ENCODE assay signal across 28 cellular contexts in the genomic region with DNA sequence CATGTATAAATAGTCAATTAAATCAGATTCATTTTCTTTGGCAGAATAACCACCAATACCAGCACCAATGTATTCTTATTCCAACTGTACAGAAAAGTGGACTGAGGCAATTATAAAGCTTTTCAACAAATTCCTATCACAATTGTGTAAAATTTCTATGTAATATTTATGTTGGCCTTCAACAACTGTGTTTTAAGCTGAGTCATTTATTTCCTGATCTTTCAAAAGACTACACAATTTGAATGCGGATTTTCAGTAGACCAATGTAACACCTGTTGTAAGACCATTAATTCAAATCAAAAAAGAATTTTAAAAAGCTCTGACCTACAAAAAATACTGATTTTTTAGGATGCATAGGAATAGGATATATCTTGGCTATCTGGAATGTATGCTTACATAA. TPM values are rescaled to one million over a fixed set of nuclear protein-coding genes. Genes with fewer than 3 reads are reported as not detected.
"Had no signal": no experiment of that assay in that cellular context is flagged by ENCODE, and none has a peak within 500 bp of the region (broad histone marks: within the 10 kb centered on the region; RNA-seq: fewer than 3 reads in every experiment).

No MANE protein-coding gene starts in this region.

- H3K27me3 ChIP-seq: foreskin keratinocyte, heart left ventricle, pancreas, stomach, thyroid gland, upper lobe of left lung, vagina had no signal

- H3K4me1 ChIP-seq: foreskin keratinocyte, pancreas, prostate gland, stomach, thyroid gland, upper lobe of left lung, vagina had no signal

- H3K4me3 ChIP-seq: heart left ventricle, pancreas, prostate gland, smooth muscle cell, stomach, thyroid gland, upper lobe of left lung, vagina had no signal

- H3K27ac ChIP-seq: foreskin keratinocyte, heart left ventricle, pancreas, prostate gland, stomach, thyroid gland, upper lobe of left lung, vagina had no signal

- H3K9me3 ChIP-seq: heart left ventricle, pancreas, prostate gland, stomach, thyroid gland, upper lobe of left lung, vagina had no signal

- DNase-seq: activated CD4-positive, alpha-beta memory T cell treated with anti-CD3 and anti-CD28 coated beads, Interleukin-2, amount 10 ng/mL, durations not matched to agents 7 days and 5 days; activated CD4-positive, alpha-beta T cell treated with anti-CD3 and anti-CD28 coated beads for 1 hour; activated CD4-positive, alpha-beta T cell treated with anti-CD3 and anti-CD28 coated beads, Interleukin-2, amount 10 ng/mL, durations not matched to agents 7 days and 5 days; activated CD8-positive, alpha-beta memory T cell treated with anti-CD3 and anti-CD28 coated beads, Interleukin-2, amount 50 U/mL, for 48 hours; activated naive CD8-positive, alpha-beta T cell treated with anti-CD3 and anti-CD28 coated beads, Interleukin-2, amount 50 U/mL, for 24 hours; activated T-cell treated with anti-CD3 and anti-CD28 coated beads, Interleukin-2, amount 50 U/mL, for 24 hours; anterior cingulate cortex; effector memory CD8-positive, alpha-beta T cell; foreskin keratinocyte; heart left ventricle; hypothalamus; immature natural killer cell; mesenchymal stem cell; naive thymus-derived CD8-positive, alpha-beta T cell; nucleus accumbens; pancreas; stimulated activated CD4-positive, alpha-beta T cell treated with anti-CD3 and anti-CD28 coated beads, Interleukin-1b, Interleukin-23, amount 100 ng/mL, for 48 hours; stimulated activated CD4-positive, alpha-beta T cell treated with anti-CD3 and anti-CD28 coated beads, Interleukin-4, amount 100 ng/mL, for 4 hours; stimulated activated CD8-positive, alpha-beta memory T cell treated with anti-CD3 and anti-CD28 coated beads, Interleukin-4, amount 100 ng/mL, for 48 hours; stomach; T-helper 9 cell; thyroid gland; upper lobe of left lung had no signal

- H3K4me2 ChIP-seq: smooth muscle cell had no signal

- H3K36me3 ChIP-seq: prostate gland had no signal

- FAIRE-seq: bronchial epithelial cell, colon, pancreas had no signal

RNA-seq across cellular contexts. Expression of gene SPATA17, which starts 25.8 kb away (rescaled TPM):
- total RNA-seq: activated CD4-positive, alpha-beta memory T cell treated with anti-CD3 and anti-CD28 coated beads, Interleukin-2, amount 10 ng/mL, durations not matched to agents 7 days and 5 days; activated CD4-positive, alpha-beta T cell treated with anti-CD3 and anti-CD28 coated beads, Interleukin-2, amount 10 ng/mL, durations not matched to agents 7 days and 5 days; naive thymus-derived CD8-positive, alpha-beta T cell; vagina had no signal
